ENCODE assay signal across 27 cellular contexts in the genomic region with DNA sequence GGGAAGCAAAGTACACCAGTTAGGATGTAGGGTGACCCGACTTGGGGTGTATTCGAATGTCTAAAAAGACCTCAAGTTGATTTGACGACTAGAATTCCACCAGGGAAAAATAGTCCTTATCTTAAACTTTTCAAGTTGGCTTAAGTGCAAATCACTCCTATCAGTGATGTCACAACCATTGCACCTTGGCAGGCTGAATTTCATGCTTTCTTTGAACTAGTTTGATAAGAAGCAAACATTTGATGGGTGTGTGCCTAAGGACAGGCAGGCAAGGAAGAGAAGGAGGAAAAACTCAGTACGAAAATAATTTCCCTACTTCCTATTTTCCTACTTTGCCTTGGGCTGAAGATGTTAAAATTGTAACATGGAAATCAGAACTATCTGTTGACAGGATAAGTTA.
"Had no signal": no experiment of that assay in that cellular context is flagged by ENCODE, and none has a peak within 500 bp of the region (broad histone marks: within the 10 kb centered on the region; RNA-seq: fewer than 3 reads in every experiment).

No MANE protein-coding gene starts in this region.

- H3K9me3 ChIP-seq: MG63, SK-N-SH had no signal

- H3K4me3 ChIP-seq: MG63 had no signal

- H3K4me3 Mint-ChIP-seq: activated CD8-positive, alpha-beta T cell treated with anti-CD3 and anti-CD28 coated beads for 36 hours; activated naive CD4-positive, alpha-beta T cell treated with anti-CD3 and anti-CD28 coated beads, Interleukin-2, amount 10 ng/mL, durations not matched to agents 7 days and 5 days; activated naive CD8-positive, alpha-beta T cell treated with anti-CD3 and anti-CD28 coated beads for 36 hours; activated T-cell treated with anti-CD3 and anti-CD28 coated beads, Interleukin-2, amount 50 U/mL, for 72 hours had no signal

- H3K27ac Mint-ChIP-seq: activated CD8-positive, alpha-beta T cell treated with anti-CD3 and anti-CD28 coated beads for 36 hours; activated naive CD4-positive, alpha-beta T cell treated with anti-CD3 and anti-CD28 coated beads, Interleukin-2, amount 10 ng/mL, durations not matched to agents 7 days and 5 days; activated naive CD8-positive, alpha-beta T cell treated with anti-CD3 and anti-CD28 coated beads for 36 hours; activated T-cell treated with anti-CD3 and anti-CD28 coated beads, Interleukin-2, amount 50 U/mL, for 72 hours; activated T-helper 2 cell treated with anti-CD3 and anti-CD28 coated beads, Interferon-gamma antibody, Interleukin-2, Interleukin-4, amounts not matched to agents 10 μg/mL and 5 μg/mL and 100 μg/mL, durations not matched to agents 14 hours and 24 hours and 36 hours had no signal

- H3K36me3 Mint-ChIP-seq: activated naive CD4-positive, alpha-beta T cell treated with anti-CD3 and anti-CD28 coated beads, Interleukin-2, amount 10 ng/mL, durations not matched to agents 7 days and 5 days; activated naive CD8-positive, alpha-beta T cell treated with anti-CD3 and anti-CD28 coated beads for 36 hours; brain had no signal

- DNase-seq: activated CD4-positive, alpha-beta T cell treated with anti-CD3 and anti-CD28 coated beads for 4 hours; activated CD8-positive, alpha-beta memory T cell treated with anti-CD3 and anti-CD28 coated beads, Interleukin-2, amount 50 U/mL, for 4 hours; activated CD8-positive, alpha-beta T cell treated with anti-CD3 and anti-CD28 coated beads for 36 hours; activated gamma-delta T cell treated with Interleukin-2 at 50 U/mL for 16 hours; activated naive CD4-positive, alpha-beta T cell treated with anti-CD3 and anti-CD28 coated beads, Interleukin-2, amount 10 ng/mL, durations not matched to agents 7 days and 5 days; activated naive CD8-positive, alpha-beta T cell treated with anti-CD3 and anti-CD28 coated beads for 36 hours; activated T-cell treated with anti-CD3 and anti-CD28 coated beads, Interleukin-2, amount 50 U/mL, for 72 hours; aorta; MG63; MV-4-11; NCI-H1105; NCI-H1436 treated with DMSO at 0.1 percent for 48 hours; NCI-H187; NCI-H2081; NCI-H510A treated with DMSO at 0.1 percent for 48 hours; NCI-H69; NK-92 treated with Interleukin-12 subunit alpha and Interleukin-12 subunit beta, amount 100 ng/mL, for 24 hours; OCI-M1; RPMI8226; SK-N-SH; T-helper 1 cell had no signal

- H3K4me1 Mint-ChIP-seq: activated naive CD4-positive, alpha-beta T cell treated with anti-CD3 and anti-CD28 coated beads, Interleukin-2, amount 10 ng/mL, durations not matched to agents 7 days and 5 days; activated naive CD8-positive, alpha-beta T cell treated with anti-CD3 and anti-CD28 coated beads for 36 hours had no signal

- H3K9me3 Mint-ChIP-seq: activated CD8-positive, alpha-beta T cell treated with anti-CD3 and anti-CD28 coated beads for 36 hours; brain had no signal

- ATAC-seq: activated CD4-positive, CD25-positive, alpha-beta regulatory T cell treated with anti-CD3 and anti-CD28 coated beads, Interleukin-2, amount 50 U/mL, for 24 hours; activated CD8-positive, alpha-beta T cell treated with anti-CD3 and anti-CD28 coated beads for 36 hours; activated T-cell treated with anti-CD3 and anti-CD28 coated beads, Interleukin-2, amount 50 U/mL, for 72 hours; Panc1; Right ventricle myocardium inferior had no signal

- H3K27ac ChIP-seq: KMS-11 had no signal

- H3K4me2 ChIP-seq: KMS-11, SK-N-SH had no signal

- H3K27me3 ChIP-seq: MG63 had no signal

- H3K36me3 ChIP-seq: MG63 had no signal

- H3K9ac ChIP-seq: KMS-11, SK-N-SH had no signal

- H3K9me2 ChIP-seq: SK-N-SH had no signal

- H3K27me3 Mint-ChIP-seq: activated CD8-positive, alpha-beta T cell treated with anti-CD3 and anti-CD28 coated beads for 36 hours; activated naive CD4-positive, alpha-beta T cell treated with anti-CD3 and anti-CD28 coated beads, Interleukin-2, amount 10 ng/mL, durations not matched to agents 7 days and 5 days; activated naive CD8-positive, alpha-beta T cell treated with anti-CD3 and anti-CD28 coated beads for 36 hours; brain had no signal
